Comparison of ENCODE assay signal across 8 cellular contexts in the genomic region with DNA sequence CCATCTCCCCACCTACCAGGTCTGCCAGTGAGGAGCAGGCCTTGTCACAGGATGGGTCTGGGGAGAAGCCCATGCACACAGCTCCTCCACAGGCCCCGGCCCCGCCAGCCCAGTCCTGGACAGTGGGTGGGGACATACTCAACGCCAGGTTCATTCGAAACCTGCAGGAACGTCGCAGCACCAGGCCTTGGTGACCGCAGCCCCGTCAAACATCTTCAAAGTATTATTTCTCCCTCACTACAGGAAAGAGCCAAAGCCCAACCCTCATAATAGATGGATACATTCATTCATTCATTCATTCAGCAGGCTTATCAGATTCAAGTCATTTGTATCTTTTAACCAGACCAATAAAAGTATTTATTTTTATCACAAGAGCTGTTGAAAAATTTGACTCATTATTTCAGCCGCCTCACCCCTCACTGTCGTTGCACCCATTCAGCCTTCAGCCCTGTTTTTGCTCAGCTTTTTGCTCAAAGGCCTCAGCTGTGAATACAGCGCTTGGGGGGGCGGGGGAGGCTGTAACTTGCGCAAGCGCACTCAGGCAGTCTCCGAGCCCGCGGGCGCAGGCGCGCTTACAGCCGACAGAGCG. TPM values are rescaled to one million over a fixed set of nuclear protein-coding genes. Genes with fewer than 3 reads are reported as not detected.
DNase-seq lines count a peak whose midpoint lies in the region; ATAC-seq and TF ChIP-seq lines count a peak whose summit lies in the region.

No MANE protein-coding gene starts in this region.

- no peaks in the 10 kb centered on the region for H3K36me3 ChIP-seq in neural progenitor cell

- peaks cover 10% of the 10 kb centered on the region for H3K4me1 ChIP-seq in neural progenitor cell

- H3K79me2 ChIP-seq in neural progenitor cell (ENCODE audit: low read depth) = peaks cover 30% of the 10 kb centered on the region

- peak overlapping the region; percentile 21 for H3K9ac ChIP-seq in neural progenitor cell

- H3K27ac Mint-ChIP-seq in IgD-negative memory B cell = peak overlapping the region; percentile 75 to 97 (median 95)
- no peak overlapping the region for H3K27ac Mint-ChIP-seq in neural progenitor cell
- peak overlapping the region; percentile 83 for H3K27ac Mint-ChIP-seq in type B pancreatic cell

- no peaks in the 10 kb centered on the region for H3K9me3 Mint-ChIP-seq in IgD-negative memory B cell
- H3K9me3 Mint-ChIP-seq in neural progenitor cell = no peaks in the 10 kb centered on the region
- no peaks in the 10 kb centered on the region for H3K9me3 Mint-ChIP-seq in type B pancreatic cell

- H3K27ac ChIP-seq in neural progenitor cell = no peak overlapping the region

- H3K27me3 Mint-ChIP-seq in IgD-negative memory B cell (no peaks in the 10 kb centered on the region), neural progenitor cell (ENCODE audit: insufficient read depth, low read depth) (peaks cover 5% of the 10 kb centered on the region), type B pancreatic cell (no peaks in the 10 kb centered on the region)

- ATAC-seq in GM21576 (IDR thresholded peaks at IDR 0.05; ENCODE audit: unreplicated experiment) = no peak

- peaks cover 15% of the 10 kb centered on the region for H3F3A ChIP-seq in neural progenitor cell (ENCODE audit: low read depth)

- H3K4me3 ChIP-seq in GM12865 (ENCODE audit: low read depth, low read length) = peak overlapping the region; percentile 19
- peak overlapping the region; percentile 80 for H3K4me3 ChIP-seq in fibroblast of mammary gland (ENCODE audit: control insufficient read depth, low read depth, low read length)
- peak overlapping the region; percentile 75 for H3K4me3 ChIP-seq in neural progenitor cell

- H3K27me3 ChIP-seq in neural progenitor cell = no peaks in the 10 kb centered on the region

- H3K4me3 Mint-ChIP-seq in IgD-negative memory B cell (peak overlapping the region; percentile 86 to 95 (median 92)), neural progenitor cell (peak overlapping the region; percentile 92), type B pancreatic cell (peak overlapping the region; percentile 90)

- no peak overlapping the region for H2AFZ ChIP-seq in neural progenitor cell (replicated peaks)

- no peak for TF ChIP-seq CTCF in GM12865 (IDR thresholded peaks at IDR 0.05; ENCODE audit: insufficient read depth, low read depth, low read length, missing control alignments)
- no peak for TF ChIP-seq CTCF in fibroblast of mammary gland (conservative IDR thresholded peaks at IDR 0.05; ENCODE audit: control insufficient read depth, insufficient read depth, low read depth, low read length)
- no peak for TF ChIP-seq CTCF in neural progenitor cell (IDR thresholded peaks at IDR 0.05)
- no peak for TF ChIP-seq CTCF in type B pancreatic cell (conservative IDR thresholded peaks at IDR 0.05)

- peaks cover 13% of the 10 kb centered on the region for H4K20me1 ChIP-seq in neural progenitor cell (ENCODE audit: low read depth)

- H3K4me1 Mint-ChIP-seq in IgD-negative memory B cell (peaks cover 6 to 18% (median 9%) of the 10 kb centered on the region in 3 donors), neural progenitor cell (peaks cover 16% of the 10 kb centered on the region), type B pancreatic cell (ENCODE audit: unreplicated experiment) (peaks cover 11% of the 10 kb centered on the region)

- H3K9me3 ChIP-seq in neural progenitor cell (ENCODE audit: low read depth) = no peaks in the 10 kb centered on the region

- peak overlapping the region; percentile 78 for H3K4me2 ChIP-seq in neural progenitor cell

- DNase-seq in GM12865 (ENCODE audit: low read depth) (no peak), activated T-cell treated with anti-CD3 and anti-CD28 coated beads for 48 hours (ENCODE audit: low read depth) (peak; percentile 90), fibroblast of mammary gland (ENCODE audit: low read depth) (peak; percentile 88), neural progenitor cell (ENCODE audit: low spot score) (peak; percentile 44), type B pancreatic cell (ENCODE audit: extremely low spot score, unreplicated experiment) (no peak), NCI-H128 (lab: John Stamatoyannopoulos, UW; ENCODE audit: unreplicated experiment) (no peak)

- H3K36me3 Mint-ChIP-seq in IgD-negative memory B cell (no peaks in the 10 kb centered on the region), neural progenitor cell (peaks cover 24% of the 10 kb centered on the region), type B pancreatic cell (peaks cover 28% of the 10 kb centered on the region)

RNA-seq across cellular contexts. Expression of gene C6orf136, which starts 0.4 kb away (rescaled TPM):
- polyA plus RNA-seq in IgD-negative memory B cell = 26.9 TPM
- total RNA-seq in neural progenitor cell (ENCODE audit: low replicate concordance) (3.7 and 9.4 TPM in 2 replicates), type B pancreatic cell (ENCODE audit: low replicate concordance) (16.0 and 27.1 TPM in 2 replicates)

RNA-seq across cellular contexts. Expression of gene ATAT1, which starts 19.9 kb away (rescaled TPM):
- 2.0 TPM for polyA plus RNA-seq in IgD-negative memory B cell
- total RNA-seq in neural progenitor cell (ENCODE audit: low replicate concordance) (17.9 and 18.7 TPM in 2 replicates), type B pancreatic cell (ENCODE audit: low replicate concordance) (23.1 and 47.0 TPM in 2 replicates)

RNA-seq across cellular contexts. Expression of gene DHX16, which starts 26.3 kb away (rescaled TPM):
- 21.6 TPM for polyA plus RNA-seq in IgD-negative memory B cell
- total RNA-seq in neural progenitor cell (ENCODE audit: low replicate concordance) (17.6 and 29.2 TPM in 2 replicates), type B pancreatic cell (ENCODE audit: low replicate concordance) (29.0 and 29.6 TPM in 2 replicates)

RNA-seq across cellular contexts. Expression of gene MRPS18B, which starts 28.9 kb away (rescaled TPM):
- 146 TPM for polyA plus RNA-seq in IgD-negative memory B cell
- total RNA-seq in neural progenitor cell (ENCODE audit: low replicate concordance) (18.5 and 32.1 TPM in 2 replicates), type B pancreatic cell (ENCODE audit: low replicate concordance) (39.8 and 45.3 TPM in 2 replicates)

RNA-seq across cellular contexts. Expression of gene PPP1R10, which starts 29.5 kb away (rescaled TPM):
- polyA plus RNA-seq in IgD-negative memory B cell = 28.0 TPM
- 38.6 and 46.4 TPM in 2 replicates for total RNA-seq in neural progenitor cell (ENCODE audit: low replicate concordance)
- 84.3 and 116 TPM in 2 replicates for total RNA-seq in type B pancreatic cell (ENCODE audit: low replicate concordance)

Comparison
In these comparisons a context has a peak if more than half of its experiments do, and no peak if none do; other contexts are left out.
1. DNase-seq: peak in activated T-cell treated with anti-CD3 and anti-CD28 coated beads for 48 hours (single experiment), fibroblast of mammary gland (single experiment) and neural progenitor cell (single experiment); none in GM12865 (single experiment), type B pancreatic cell (single experiment) and NCI-H128 (single experiment).
2. H3K4me3 ChIP-seq: peak in every context shown above with its lines; median percentile 80 in fibroblast of mammary gland; 75 in neural progenitor cell; 19 in GM12865.
3. Peak in every context shown above with its lines, with median percentiles within 50 percentile points of each other: H3K4me3 Mint-ChIP-seq.